Comparison of ENCODE assay signal across 8 cellular contexts in genomic region chr9:69421908-69422801, GRCh38.
DNase-seq lines count a peak whose midpoint lies in the region; TF ChIP-seq lines count a peak whose summit lies in the region.

No MANE protein-coding gene starts in this region.

- TF ChIP-seq CTCF in HFF-Myc (IDR thresholded peaks at IDR 0.05; ENCODE audit: low read depth, low read length, missing control alignments) (peak; percentile 70), liver (IDR thresholded peaks at IDR 0.05; ENCODE audit: low read depth, low read length, missing input control) (peak; percentile 90)

- H3K4me1 ChIP-seq in liver (ENCODE audit: control insufficient read depth in 4 of 4, insufficient read depth in 4 of 4, low read length in 3 of 4), result peaks cover 0 to 3% (median 0%) of the 10 kb centered on the region in 4 donors

- no peak overlapping the region for H3K9ac ChIP-seq in liver (ENCODE audit: low read depth in 1 of 2, low read length in 2 of 2)

- H3K4me3 ChIP-seq in HFF-Myc (replicated peaks; ENCODE audit: low read depth, low read length) (no peak overlapping the region), liver (ENCODE audit: low read depth in 1 of 3, low read length in 3 of 3) (no peak overlapping the region)

- H3K36me3 ChIP-seq in liver (ENCODE audit: control insufficient read depth in 4 of 4, insufficient read depth in 3 of 4, low read depth in 1 of 4, low read length in 3 of 4), result no peaks in the 10 kb centered on the region

- no peak overlapping the region for H3K27ac ChIP-seq in liver (ENCODE audit: low read depth in 1 of 2, low read length in 2 of 2)

- no peaks in the 10 kb centered on the region for H3K27me3 ChIP-seq in liver (ENCODE audit: control insufficient read depth in 4 of 4, insufficient read depth in 4 of 4, low read length in 3 of 4)

- H3K9me3 ChIP-seq in liver (ENCODE audit: control insufficient read depth in 4 of 4, low read length in 3 of 4), result no peaks in the 10 kb centered on the region

- peak; percentile 40 for DNase-seq in DMS53 treated with DMSO at 0.1 percent for 48 hours (lab: John Stamatoyannopoulos, UW; ENCODE audit: unreplicated experiment)
- DNase-seq in HFF-Myc (ENCODE audit: extremely low read depth, low read depth), result peak; percentile 43
- peak; percentile 26 for DNase-seq in NCI-H2107 treated with DMSO at 0.1 percent for 48 hours (lab: John Stamatoyannopoulos, UW; ENCODE audit: unreplicated experiment)
- DNase-seq in activated CD4-positive, alpha-beta T cell treated with anti-CD3 and anti-CD28 coated beads for 48 hours, result peak; percentile 45
- DNase-seq in dermis microvascular lymphatic vessel endothelial cell (ENCODE audit: low read depth in 2 of 2), result peak; percentile 52 to 77
- peak; percentile 1 for DNase-seq in stimulated activated CD8-positive, alpha-beta memory T cell treated with anti-CD3 and anti-CD28 coated beads, Interleukin-15, amount 100 ng/mL, for 1 hour (ENCODE audit: low read depth)
- DNase-seq in NOMO-1 (lab: John Stamatoyannopoulos, UW; ENCODE audit: unreplicated experiment in 2 of 2), result no peak

- peak; percentile 99 for TF ChIP-seq RAD21 in liver (IDR thresholded peaks at IDR 0.05)

- 57% methylated on average over 16 of the region's 16 CpGs for WGBS in liver

TF ChIP-seq in liver, 16 proteins besides CTCF, POLR2A, EP300 and RAD21:
- TF ChIP-seq REST (IDR thresholded peaks at IDR 0.05) (no peak), EGR1 (IDR thresholded peaks at IDR 0.05; ENCODE audit: low read depth in 2 of 2) (no peak), JUND (IDR thresholded peaks at IDR 0.05) (no peak), ATF3 (IDR thresholded peaks at IDR 0.05) (no peak), TAF1 (conservative IDR thresholded peaks at IDR 0.05) (no peak), NR2F2 (IDR thresholded peaks at IDR 0.05) (no peak), HNF4G (IDR thresholded peaks at IDR 0.05) (no peak), YY1 (IDR thresholded peaks at IDR 0.05) (no peak), FOXA1 (IDR thresholded peaks at IDR 0.05) (no peak), SP1 (IDR thresholded peaks at IDR 0.05) (no peak), HNF4A (conservative IDR thresholded peaks at IDR 0.05) (no peak)

Comparison
In these comparisons a context has a peak if more than half of its experiments do, and no peak if none do; other contexts are left out.
1. DNase-seq: peak in DMS53 treated with DMSO at 0.1 percent for 48 hours (single experiment), HFF-Myc (single experiment), NCI-H2107 treated with DMSO at 0.1 percent for 48 hours (single experiment), activated CD4-positive, alpha-beta T cell treated with anti-CD3 and anti-CD28 coated beads for 48 hours (single experiment), dermis microvascular lymphatic vessel endothelial cell (2 of 2) and stimulated activated CD8-positive, alpha-beta memory T cell treated with anti-CD3 and anti-CD28 coated beads, Interleukin-15, amount 100 ng/mL, for 1 hour (single experiment); none in NOMO-1 (0 of 2).